ENCODE assay signal across 15 cellular contexts in the genomic region with DNA sequence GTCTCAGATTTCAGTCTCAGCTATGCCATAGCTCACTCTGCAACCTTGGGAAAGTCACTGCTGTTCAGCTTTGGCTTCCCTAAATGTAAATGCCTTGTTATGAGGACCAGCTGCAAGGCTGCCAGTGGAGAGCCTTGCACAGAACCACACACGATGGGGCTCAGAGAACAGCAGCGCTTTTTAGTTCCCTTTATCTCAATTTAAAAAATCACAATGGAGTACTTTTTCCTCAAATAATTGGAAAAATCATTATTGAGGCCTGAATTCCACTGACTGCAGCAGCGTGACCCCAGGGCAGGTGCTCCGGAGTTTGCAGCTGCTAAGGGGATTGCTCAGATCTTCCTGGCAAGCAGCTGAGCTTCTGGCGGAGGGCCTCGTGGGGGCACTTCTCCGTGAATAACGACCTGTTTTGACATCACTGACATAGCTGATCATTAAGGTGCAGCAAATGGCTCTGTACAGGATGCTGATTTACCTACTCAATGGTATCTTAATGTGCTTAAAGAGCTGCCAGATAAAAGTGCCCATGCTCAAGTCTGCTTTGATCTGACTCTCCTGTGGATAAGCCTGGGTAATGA.
DNase-seq lines count a peak whose midpoint lies in the region; ATAC-seq and TF ChIP-seq lines count a peak whose summit lies in the region.
"Had no signal": no experiment of that assay in that cellular context is flagged by ENCODE, and none has a peak within 500 bp of the region (broad histone marks: within the 10 kb centered on the region; RNA-seq: fewer than 3 reads in every experiment).

No MANE protein-coding gene starts in this region.

- peaks cover 8% of the 10 kb centered on the region for H3K4me1 Mint-ChIP-seq in glutamatergic neuron (ENCODE audit: low read depth, unreplicated experiment)
- H3K4me1 Mint-ChIP-seq: activated naive CD4-positive, alpha-beta T cell treated with anti-CD3 and anti-CD28 coated beads, Interleukin-2, amount 50 U/mL, for 24 hours; CD14-positive monocyte had no signal

- DNase-seq in NCI-H146 (lab: John Stamatoyannopoulos, UW) (peak; percentile 83), NCI-H524 (lab: John Stamatoyannopoulos, UW) (peak; percentile 64 to 91), glutamatergic neuron (peak; percentile 60), sciatic nerve (ENCODE audit: low spot score) (no peak), erythroblast (lab: John Stamatoyannopoulos, UW) (no peak)
- DNase-seq: activated CD8-positive, alpha-beta memory T cell treated with anti-CD3 and anti-CD28 coated beads, Interleukin-2, amount 50 U/mL, for 48 hours; foreskin melanocyte; psoas muscle; stimulated activated CD4-positive, alpha-beta T cell treated with anti-CD3 and anti-CD28 coated beads, Interleukin-2, amount 100 ng/mL, for 24 hours; T-helper 1 cell; transverse colon had no signal

- intact Hi-C loops in sciatic nerve (cut with DNase I) = no loop called here

- no peaks in the 10 kb centered on the region for H3K27me3 Mint-ChIP-seq in glutamatergic neuron (ENCODE audit: unreplicated experiment)

- H3K9me3 Mint-ChIP-seq in glutamatergic neuron (ENCODE audit: unreplicated experiment) = peaks cover 2% of the 10 kb centered on the region
- H3K9me3 Mint-ChIP-seq: activated naive CD4-positive, alpha-beta T cell treated with anti-CD3 and anti-CD28 coated beads, Interleukin-2, amount 50 U/mL, for 24 hours had no signal

- H3K36me3 Mint-ChIP-seq in glutamatergic neuron (ENCODE audit: unreplicated experiment) = no peaks in the 10 kb centered on the region
- H3K36me3 Mint-ChIP-seq: activated naive CD4-positive, alpha-beta T cell treated with anti-CD3 and anti-CD28 coated beads, Interleukin-2, amount 50 U/mL, for 24 hours; CD14-positive monocyte had no signal

- no peak overlapping the region for H3K4me3 Mint-ChIP-seq in glutamatergic neuron (ENCODE audit: unreplicated experiment)
- H3K4me3 Mint-ChIP-seq: activated naive CD4-positive, alpha-beta T cell treated with anti-CD3 and anti-CD28 coated beads, Interleukin-2, amount 50 U/mL, for 24 hours; CD14-positive monocyte had no signal

- H3K27ac Mint-ChIP-seq in glutamatergic neuron (ENCODE audit: unreplicated experiment) = no peak overlapping the region
- H3K27ac Mint-ChIP-seq: activated naive CD4-positive, alpha-beta T cell treated with anti-CD3 and anti-CD28 coated beads, Interleukin-2, amount 50 U/mL, for 24 hours; CD14-positive monocyte had no signal

- no peak for TF ChIP-seq CTCF in glutamatergic neuron (IDR thresholded peaks at IDR 0.05; ENCODE audit: partially characterized antibody, unreplicated experiment)

- no peak for TF ChIP-seq POLR2A in erythroblast (IDR thresholded peaks at IDR 0.05; ENCODE audit: low read length)

- peak; percentile 77 for ATAC-seq in sciatic nerve
- ATAC-seq in GM21390 (IDR thresholded peaks at IDR 0.05; ENCODE audit: unreplicated experiment) = no peak
- ATAC-seq in HG03108 (IDR thresholded peaks at IDR 0.05; ENCODE audit: unreplicated experiment) = no peak
- ATAC-seq: psoas muscle had no signal

Comparison
In these comparisons a context has a peak if more than half of its experiments do, and no peak if none do; other contexts are left out.
1. DNase-seq: peak in NCI-H146 (single experiment), NCI-H524 (2 of 2) and glutamatergic neuron (single experiment); none in sciatic nerve (single experiment) and erythroblast (0 of 2).